ENCODE assay signal across 1 cellular context in the genomic region with DNA sequence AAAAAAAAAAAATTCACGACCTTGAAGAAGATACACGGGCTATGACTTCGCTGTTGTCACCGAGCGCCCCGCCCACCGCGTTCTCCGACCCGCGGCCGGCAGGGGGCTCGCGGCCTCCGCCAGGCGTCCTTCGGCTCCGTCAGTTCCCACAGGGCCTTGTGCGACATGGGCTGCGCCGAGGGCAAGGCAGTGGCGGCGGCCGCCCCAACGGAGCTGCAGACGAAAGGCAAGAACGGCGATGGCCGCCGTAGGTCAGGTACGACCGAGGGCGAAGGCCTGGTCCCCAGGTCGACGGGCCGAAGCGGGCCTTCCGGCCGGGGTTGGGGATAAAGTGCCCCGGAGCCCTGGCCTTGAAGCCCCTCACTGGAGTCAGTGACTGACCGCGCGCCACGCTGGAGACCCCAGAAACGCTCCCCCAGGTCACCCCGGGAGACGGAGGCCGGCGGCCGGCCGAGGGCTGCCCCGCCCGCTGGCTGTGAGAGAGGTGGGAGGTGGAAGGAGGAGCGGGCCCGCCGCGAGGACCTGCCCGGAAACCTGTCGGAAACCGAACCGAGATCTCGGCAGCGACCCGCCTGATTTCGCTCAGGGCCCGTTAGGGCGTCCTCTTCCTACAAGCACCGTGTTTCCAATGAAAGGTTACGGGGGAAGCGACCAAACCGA.
TF ChIP-seq lines count a peak whose summit lies in the region.

A gene (plus strand): TSS at position 142 of the 660 bp plus-strand sequence. CDS start 24 bp downstream, at position 166.

TF ChIP-seq in HepG2, 621 proteins besides CTCF, POLR2A, EP300 and RAD21 (continued from another document):
- peak; percentile 27; the same call in 1 of the 2 replicates for TF ChIP-seq ZNF839 (CRISPR knock-in tag; IDR thresholded peaks at IDR 0.05; ENCODE audit: borderline replicate concordance)
